ENCODE assay signal across 16 cellular contexts in genomic region chrX:98380106-98380505, GRCh38.
DNase-seq lines count a peak whose midpoint lies in the region; TF ChIP-seq lines count a peak whose summit lies in the region.
"Had no signal": no experiment of that assay in that cellular context is flagged by ENCODE, and none has a peak within 500 bp of the region (broad histone marks: within the 10 kb centered on the region; RNA-seq: fewer than 3 reads in every experiment).

No MANE protein-coding gene starts in this region.

- H3K27me3 ChIP-seq in NT2/D1 (ENCODE audit: insufficient read depth, insufficient read length) (no peaks in the 10 kb centered on the region), iPS-15b (ENCODE audit: control insufficient read depth, insufficient read depth, low read length) (no peaks in the 10 kb centered on the region), WERI-Rb-1 (ENCODE audit: insufficient read depth, low read depth, severe bottlenecking) (peaks cover 20% of the 10 kb centered on the region)

- peaks cover 7% of the 10 kb centered on the region for H3K36me3 Mint-ChIP-seq in neural crest cell (ENCODE audit: low read depth)
- H3K36me3 Mint-ChIP-seq in T-helper 2 cell treated with Interferon-gamma antibody and Interleukin-4, amounts not matched to agents 5 μg/mL and 100 μg/mL, for 36 hours (ENCODE audit: low read depth), result no peaks in the 10 kb centered on the region

- TF ChIP-seq CTCF in neural crest cell (conservative IDR thresholded peaks at IDR 0.05) (peak; percentile 48), WERI-Rb-1 (IDR thresholded peaks at IDR 0.05; ENCODE audit: low read depth, low read length) (no peak), foreskin fibroblast (IDR thresholded peaks at IDR 0.05; ENCODE audit: low read depth, low read length) (no peak)

- H3K9ac ChIP-seq in NT2/D1 (ENCODE audit: insufficient read length, low read depth) (no peak overlapping the region), iPS-15b (ENCODE audit: low read depth, low read length) (peak overlapping the region; percentile 55)
- H3K9ac ChIP-seq: BLaER1 treated with 17β-estradiol and CSF1 and Interleukin-3, amounts not matched to agents 10 nM and 100 nM; SK-N-SH had no signal

- H3K4me3 Mint-ChIP-seq in neural crest cell, result peak overlapping the region; percentile 36
- H3K4me3 Mint-ChIP-seq in T-helper 2 cell treated with Interferon-gamma antibody and Interleukin-4, amounts not matched to agents 5 μg/mL and 100 μg/mL, for 36 hours, result no peak overlapping the region

- H3K4me1 Mint-ChIP-seq in neural crest cell, result peaks cover 35% of the 10 kb centered on the region
- no peaks in the 10 kb centered on the region for H3K4me1 Mint-ChIP-seq in T-helper 2 cell treated with Interferon-gamma antibody and Interleukin-4, amounts not matched to agents 5 μg/mL and 100 μg/mL, for 36 hours (ENCODE audit: low read depth)

- H3K36me3 ChIP-seq in NT2/D1 (ENCODE audit: insufficient read depth, insufficient read length, low read length), result no peaks in the 10 kb centered on the region
- peaks cover 7% of the 10 kb centered on the region for H3K36me3 ChIP-seq in iPS-15b (ENCODE audit: control insufficient read depth, insufficient read depth, low read length)
- no peaks in the 10 kb centered on the region for H3K36me3 ChIP-seq in WERI-Rb-1
- H3K36me3 ChIP-seq: BLaER1 treated with 17β-estradiol and CSF1 and Interleukin-3, amounts not matched to agents 10 nM and 100 nM had no signal

- H3K4me3 ChIP-seq in NT2/D1 (ENCODE audit: insufficient read length, low read depth) (no peak overlapping the region), iPS-15b (ENCODE audit: low read depth, low read length) (peak overlapping the region; percentile 23), WERI-Rb-1 (ENCODE audit: low read depth, low read length) (no peak overlapping the region), foreskin fibroblast (ENCODE audit: low read depth in 1 of 2, low read length in 2 of 2) (no peak overlapping the region)
- H3K4me3 ChIP-seq: BLaER1 treated with 17β-estradiol and CSF1 and Interleukin-3, amounts not matched to agents 10 nM and 100 nM had no signal

- peaks cover 18% of the 10 kb centered on the region for H3K9me3 ChIP-seq in NT2/D1 (ENCODE audit: insufficient read depth, low read length)
- peaks cover 13% of the 10 kb centered on the region for H3K9me3 ChIP-seq in iPS-15b (ENCODE audit: control insufficient read depth, insufficient read depth, low read length)
- peaks cover 3% of the 10 kb centered on the region for H3K9me3 ChIP-seq in WERI-Rb-1 (ENCODE audit: severe bottlenecking)
- H3K9me3 ChIP-seq: SK-N-SH had no signal

- H3K4me1 ChIP-seq in NT2/D1 (ENCODE audit: insufficient read depth, insufficient read length) (no peaks in the 10 kb centered on the region), iPS-15b (ENCODE audit: control insufficient read depth, insufficient read depth, low read length) (peaks cover 12% of the 10 kb centered on the region)
- H3K4me1 ChIP-seq: BLaER1 treated with 17β-estradiol and CSF1 and Interleukin-3, amounts not matched to agents 10 nM and 100 nM had no signal

- H3K9me3 Mint-ChIP-seq in neural crest cell, result peaks cover 14% of the 10 kb centered on the region
- H3K9me3 Mint-ChIP-seq in T-helper 2 cell treated with Interferon-gamma antibody and Interleukin-4, amounts not matched to agents 5 μg/mL and 100 μg/mL, for 36 hours, result peaks cover 3% of the 10 kb centered on the region

- DNase-seq in ELF-1 (ENCODE audit: low read depth, low spot score) (peak; percentile 92), NT2/D1 (ENCODE audit: low read depth, low spot score) (peak; percentile 38), neural crest cell (ENCODE audit: low read depth, low spot score) (peak; percentile 22), WERI-Rb-1 (no peak), foreskin fibroblast (no peak), NCI-H2107 (lab: John Stamatoyannopoulos, UW) (no peak)
- no peak for DNase-seq in T-helper 2 cell treated with Interferon-gamma antibody and Interleukin-4, amounts not matched to agents 5 μg/mL and 100 μg/mL, for 36 hours (ENCODE audit: low spot score)
- DNase-seq: HCEC 1CT, NCI-H1436 treated with DMSO at 0.1 percent for 48 hours, NCI-H2081 treated with DMSO at 0.1 percent for 48 hours, NCI-H2227 treated with DMSO at 0.1 percent for 48 hours, NCI-H69, SK-N-SH had no signal

- no peaks in the 10 kb centered on the region for H3K27me3 Mint-ChIP-seq in neural crest cell (ENCODE audit: low read depth)
- no peaks in the 10 kb centered on the region for H3K27me3 Mint-ChIP-seq in T-helper 2 cell treated with Interferon-gamma antibody and Interleukin-4, amounts not matched to agents 5 μg/mL and 100 μg/mL, for 36 hours (ENCODE audit: low read depth)

- no peak overlapping the region for H3K27ac Mint-ChIP-seq in neural crest cell (ENCODE audit: unreplicated experiment)
- H3K27ac Mint-ChIP-seq in T-helper 2 cell treated with Interferon-gamma antibody and Interleukin-4, amounts not matched to agents 5 μg/mL and 100 μg/mL, for 36 hours, result no peak overlapping the region

- no peak overlapping the region for H3K27ac ChIP-seq in WERI-Rb-1
- H3K27ac ChIP-seq: 22Rv1; BLaER1 treated with 17β-estradiol and CSF1 and Interleukin-3, amounts not matched to agents 10 nM and 100 nM had no signal

Comparison
In these comparisons a context has a peak if more than half of its experiments do, and no peak if none do; other contexts are left out.
1. DNase-seq: peak in ELF-1 (single experiment), NT2/D1 (single experiment) and neural crest cell (single experiment); none in T-helper 2 cell treated with Interferon-gamma antibody and Interleukin-4, amounts not matched to agents 5 μg/mL and 100 μg/mL, for 36 hours (single experiment), WERI-Rb-1 (single experiment), foreskin fibroblast (0 of 2) and NCI-H2107 (single experiment).